Comparison of ENCODE assay signal across 20 cellular contexts in the genomic region with DNA sequence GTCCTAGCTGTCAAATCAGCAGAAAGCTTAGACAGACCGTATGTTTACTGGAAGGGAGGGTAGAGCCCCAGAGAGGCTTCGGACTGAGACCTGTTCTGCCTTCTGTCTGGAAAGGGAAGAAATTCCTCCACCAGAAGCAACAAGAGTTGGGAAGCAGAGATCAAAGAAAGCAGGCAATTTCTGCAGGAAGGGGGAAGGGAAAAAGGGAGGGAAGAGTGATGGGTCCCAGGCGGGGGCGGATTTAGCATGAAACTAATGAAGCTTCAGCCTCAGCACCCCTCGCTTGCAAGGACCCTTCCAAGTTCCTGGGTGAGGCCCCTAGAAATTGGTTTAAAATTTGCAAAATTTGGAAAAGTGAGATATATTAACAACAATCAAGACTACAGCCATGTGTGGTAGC. TPM values are rescaled to one million over a fixed set of nuclear protein-coding genes. Genes with fewer than 3 reads are reported as not detected.
A peak's percentile ranks its signal among the peaks of the same experiment; 100 is the strongest.
DNase-seq lines count a peak whose midpoint lies in the region; ATAC-seq and TF ChIP-seq lines count a peak whose summit lies in the region.
"Had no signal": no experiment of that assay in that cellular context is flagged by ENCODE, and none has a peak within 500 bp of the region (broad histone marks: within the 10 kb centered on the region; RNA-seq: fewer than 3 reads in every experiment).

No MANE protein-coding gene starts in this region.

- 0 out of 2 replicates have a peak overlapping the region, but pooled peaks have one; percentile 6 for H2AFZ ChIP-seq in OCI-LY7 (ENCODE audit: low read length)

- H3K9me2 ChIP-seq in OCI-LY7 (ENCODE audit: insufficient read depth, low read length): no peaks in the 10 kb centered on the region

- no TSS peak for BruUV-seq in OCI-LY7 (replicated peaks; lab: Mats Ljungman, UMichigan)

- WGBS in esophagus muscularis mucosa: 90% methylated on average over 5 of the region's 5 CpGs

- no peak for TF ChIP-seq POLR2A in esophagus muscularis mucosa (IDR thresholded peaks at IDR 0.05; ENCODE audit: low read depth)
- TF ChIP-seq POLR2A in breast epithelium (IDR thresholded peaks at IDR 0.05): no peak

- peaks cover 10% of the 10 kb centered on the region for H3K36me3 Mint-ChIP-seq in neural crest cell (ENCODE audit: low read depth)
- H3K36me3 Mint-ChIP-seq: CD4-positive, alpha-beta memory T cell had no signal

- H3K27ac ChIP-seq in OCI-LY7 (ENCODE audit: low read depth, low read length, poor library complexity, severe bottlenecking) (no peak overlapping the region), esophagus muscularis mucosa (replicated peaks in 1 of 4) (no peak overlapping the region), breast epithelium (no peak overlapping the region)
- H3K27ac ChIP-seq: A549, GM23248 had no signal

- H3K4me3 Mint-ChIP-seq in neural crest cell: no peak overlapping the region
- H3K4me3 Mint-ChIP-seq: CD4-positive, alpha-beta memory T cell; HFFc6 had no signal

- no peaks in the 10 kb centered on the region for H4K20me1 ChIP-seq in OCI-LY7 (ENCODE audit: insufficient read depth, low read length)

- H3K9me3 Mint-ChIP-seq in neural crest cell: peaks cover 4% of the 10 kb centered on the region
- H3K9me3 Mint-ChIP-seq: HFFc6 had no signal

- H3K36me3 ChIP-seq in OCI-LY7 (ENCODE audit: insufficient read depth, low read length) (no peaks in the 10 kb centered on the region), esophagus muscularis mucosa (no peaks in the 10 kb centered on the region), breast epithelium (no peaks in the 10 kb centered on the region)
- H3K36me3 ChIP-seq: HAP-1 had no signal

- H3K4me3 ChIP-seq in OCI-LY7 (ENCODE audit: low read depth, low read length, poor library complexity, severe bottlenecking) (no peak overlapping the region), esophagus muscularis mucosa (no peak overlapping the region), breast epithelium (no peak overlapping the region)
- H3K4me3 ChIP-seq: A549, GM23248, HAP-1 had no signal

- H3K9me3 ChIP-seq in OCI-LY7 (ENCODE audit: low read length) (no peaks in the 10 kb centered on the region), esophagus muscularis mucosa (peaks cover 0 to 12% (median 7%) of the 10 kb centered on the region in 4 donors), breast epithelium (peaks cover 0 to 4% of the 10 kb centered on the region in 2 donors)
- H3K9me3 ChIP-seq: HAP-1 had no signal

- TF ChIP-seq CTCF in OCI-LY7 (conservative IDR thresholded peaks at IDR 0.05; ENCODE audit: low read length): no peak
- no peak for TF ChIP-seq CTCF in esophagus muscularis mucosa (IDR thresholded peaks at IDR 0.05)
- no peak for TF ChIP-seq CTCF in neural crest cell (conservative IDR thresholded peaks at IDR 0.05)
- no peak for TF ChIP-seq CTCF in breast epithelium (IDR thresholded peaks at IDR 0.05)

- H3K27me3 ChIP-seq in esophagus muscularis mucosa (no peaks in the 10 kb centered on the region), breast epithelium (no peaks in the 10 kb centered on the region)

- ATAC-seq in left lobe of liver: no peak
- ATAC-seq: A549 had no signal

- POLR2A ChIA-PET in OCI-LY7 (lab: Charles Lee): interaction anchor here (0.5 kb wide), 1 partner anchor 242 kb away, joined by 3 read pairs; no protein-coding TSS in a partner anchor

- peaks cover 15% of the 10 kb centered on the region for H3K4me1 Mint-ChIP-seq in neural crest cell

- peak overlapping the region; percentile 48 for H3K27ac Mint-ChIP-seq in neural crest cell (ENCODE audit: unreplicated experiment)
- H3K27ac Mint-ChIP-seq: HFFc6 had no signal

- H3K4me2 ChIP-seq in OCI-LY7 (ENCODE audit: low read length): no peak overlapping the region
- H3K4me2 ChIP-seq: A549 had no signal

- H3K27me3 Mint-ChIP-seq in neural crest cell (ENCODE audit: low read depth): peaks cover 12% of the 10 kb centered on the region
- H3K27me3 Mint-ChIP-seq: CD4-positive, alpha-beta memory T cell had no signal

- peaks cover 20% of the 10 kb centered on the region for H3K4me1 ChIP-seq in OCI-LY7 (ENCODE audit: insufficient read depth, low read length, poor library complexity, severe bottlenecking)
- H3K4me1 ChIP-seq in esophagus muscularis mucosa: peaks cover 7 to 21% (median 12%) of the 10 kb centered on the region in 4 donors
- no peaks in the 10 kb centered on the region for H3K4me1 ChIP-seq in breast epithelium

- no peaks in the 10 kb centered on the region for H3K79me2 ChIP-seq in OCI-LY7 (ENCODE audit: insufficient read depth, low read depth, low read length)

- DNase-seq in AG20443 (ENCODE audit: low spot score): peak; percentile 0
- no peak for DNase-seq in OCI-LY7 (ENCODE audit: low spot score)
- DNase-seq in esophagus muscularis mucosa (ENCODE audit: extremely low spot score): peak; percentile 55
- DNase-seq in neural crest cell (ENCODE audit: low read depth, low spot score): no peak
- no peak for DNase-seq in GF-D8 (lab: John Stamatoyannopoulos, UW)
- DNase-seq in left lobe of liver (ENCODE audit: low spot score): no peak
- no peak for DNase-seq in HK-2 (ENCODE audit: unreplicated experiment)
- DNase-seq in breast epithelium (ENCODE audit: low spot score in 2 of 2): no peak
- DNase-seq: 8988T; ACHN; C1 segment of cervical spinal cord; Calu3; CD4-positive, alpha-beta memory T cell; COR-L47; DMS53; DMS79 treated with DMSO at 0.1 percent for 48 hours; GM23248; HFFc6 had no signal

- intact Hi-C loops in OCI-LY7 (cut with micrococcal nuclease; ENCODE audit: unreplicated experiment): no loop called here
- intact Hi-C loops in esophagus muscularis mucosa (cut with DNase I): no loop called here
- intact Hi-C loops in breast epithelium (cut with DNase I; ENCODE audit: low total_unique reads): no loop called here

- no peak for TF ChIP-seq EP300 in esophagus muscularis mucosa (IDR thresholded peaks at IDR 0.05)

- CTCF ChIA-PET in OCI-LY7 (lab: Charles Lee; ENCODE audit: unreplicated experiment): no interaction called here

RNA-seq across cellular contexts. Expression of gene FAM20B, which starts 26.6 kb away (rescaled TPM):
- 16.6 and 17.1 TPM in 2 replicates for total RNA-seq in OCI-LY7 (2014; rRNA removed; shearing (Covaris generic))
- 36.5 and 37.7 TPM in 2 replicates for total RNA-seq in OCI-LY7 (2022)
- 10 to 100 TPM; 63.8 to 83.5 (median 66.5) TPM for total RNA-seq in esophagus muscularis mucosa
- 38.8 and 39.7 TPM in 2 replicates for total RNA-seq in neural crest cell
- 19.9 TPM for total RNA-seq in left lobe of liver
- total RNA-seq in breast epithelium: 10 to 100 TPM; 24.3 to 28.8 (median 28.0) TPM

Comparison
In these comparisons a context has a peak if more than half of its experiments do, and no peak if none do; other contexts are left out.
1. DNase-seq: peak in AG20443 (single experiment) and esophagus muscularis mucosa (single experiment); none in OCI-LY7 (single experiment), neural crest cell (single experiment), GF-D8 (single experiment), left lobe of liver (single experiment), HK-2 (single experiment) and breast epithelium (0 of 2).